ENCODE assay signal across 8 cellular contexts in the genomic region with DNA sequence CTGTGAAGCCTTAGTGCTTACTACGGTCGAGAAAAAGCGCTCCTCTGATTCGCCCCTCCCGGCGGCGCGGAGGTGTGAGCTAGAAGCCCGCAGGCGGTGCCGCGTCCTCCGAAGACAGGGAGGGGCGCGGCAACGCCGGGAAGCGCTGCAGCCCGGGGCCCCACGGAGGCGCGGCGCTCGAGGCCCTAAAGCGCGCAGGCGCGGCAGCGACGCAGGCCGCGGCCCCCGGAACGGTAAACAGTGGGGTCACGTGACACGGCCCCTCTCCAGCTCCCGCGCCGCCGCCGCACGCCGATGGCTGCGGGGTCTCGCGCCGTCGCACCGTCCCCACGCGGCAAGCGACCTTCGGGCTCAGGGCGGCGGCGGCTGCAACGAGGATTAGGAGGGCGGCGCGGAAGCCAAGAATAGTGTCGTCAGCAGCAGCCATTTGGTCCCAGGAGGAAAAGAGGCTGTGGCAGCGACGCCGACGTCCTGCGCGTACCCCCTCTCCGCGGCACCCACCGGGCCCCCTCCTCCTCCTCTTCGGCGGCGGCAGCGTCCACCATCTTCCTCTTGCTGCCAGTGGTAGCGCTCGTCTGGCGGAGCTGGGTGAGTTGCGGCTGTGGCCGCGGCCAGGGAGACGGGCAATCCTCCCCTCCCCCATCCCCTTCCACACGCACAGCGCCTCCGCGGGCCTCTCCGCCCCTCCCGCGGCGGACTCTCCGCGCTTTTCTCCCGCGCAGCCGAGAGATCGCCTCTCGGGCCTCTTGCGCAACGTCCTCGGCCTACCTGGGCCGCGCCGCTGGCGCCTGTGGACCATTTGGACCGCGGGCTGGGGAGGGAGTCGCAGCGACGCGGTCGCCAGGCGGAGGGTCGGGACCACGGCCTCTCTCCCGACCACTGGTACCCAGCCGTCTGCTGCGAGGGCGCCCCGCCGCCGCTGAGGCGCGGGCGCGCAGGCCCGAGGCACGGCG. TPM values are rescaled to one million over a fixed set of nuclear protein-coding genes. Genes with fewer than 3 reads are reported as not detected.
DNase-seq lines count a peak whose midpoint lies in the region; ATAC-seq, FAIRE-seq and TF ChIP-seq lines count a peak whose summit lies in the region.

A gene with protein sequence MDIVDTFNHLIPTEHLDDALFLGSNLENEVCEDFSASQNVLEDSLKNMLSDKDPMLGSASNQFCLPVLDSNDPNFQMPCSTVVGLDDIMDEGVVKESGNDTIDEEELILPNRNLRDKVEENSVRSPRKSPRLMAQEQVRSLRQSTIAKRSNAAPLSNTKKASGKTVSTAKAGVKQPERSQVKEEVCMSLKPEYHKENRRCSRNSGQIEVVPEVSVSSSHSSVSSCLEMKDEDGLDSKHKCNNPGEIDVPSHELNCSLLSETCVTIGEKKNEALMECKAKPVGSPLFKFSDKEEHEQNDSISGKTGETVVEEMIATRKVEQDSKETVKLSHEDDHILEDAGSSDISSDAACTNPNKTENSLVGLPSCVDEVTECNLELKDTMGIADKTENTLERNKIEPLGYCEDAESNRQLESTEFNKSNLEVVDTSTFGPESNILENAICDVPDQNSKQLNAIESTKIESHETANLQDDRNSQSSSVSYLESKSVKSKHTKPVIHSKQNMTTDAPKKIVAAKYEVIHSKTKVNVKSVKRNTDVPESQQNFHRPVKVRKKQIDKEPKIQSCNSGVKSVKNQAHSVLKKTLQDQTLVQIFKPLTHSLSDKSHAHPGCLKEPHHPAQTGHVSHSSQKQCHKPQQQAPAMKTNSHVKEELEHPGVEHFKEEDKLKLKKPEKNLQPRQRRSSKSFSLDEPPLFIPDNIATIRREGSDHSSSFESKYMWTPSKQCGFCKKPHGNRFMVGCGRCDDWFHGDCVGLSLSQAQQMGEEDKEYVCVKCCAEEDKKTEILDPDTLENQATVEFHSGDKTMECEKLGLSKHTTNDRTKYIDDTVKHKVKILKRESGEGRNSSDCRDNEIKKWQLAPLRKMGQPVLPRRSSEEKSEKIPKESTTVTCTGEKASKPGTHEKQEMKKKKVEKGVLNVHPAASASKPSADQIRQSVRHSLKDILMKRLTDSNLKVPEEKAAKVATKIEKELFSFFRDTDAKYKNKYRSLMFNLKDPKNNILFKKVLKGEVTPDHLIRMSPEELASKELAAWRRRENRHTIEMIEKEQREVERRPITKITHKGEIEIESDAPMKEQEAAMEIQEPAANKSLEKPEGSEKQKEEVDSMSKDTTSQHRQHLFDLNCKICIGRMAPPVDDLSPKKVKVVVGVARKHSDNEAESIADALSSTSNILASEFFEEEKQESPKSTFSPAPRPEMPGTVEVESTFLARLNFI (N-terminal part only) (plus strand): TSS at position 240 of the 953 bp plus-strand sequence. CDS start 10,750 bp downstream, outside the sequence.

- H3K4me1 ChIP-seq in pancreas (peaks cover 0 to 29% (median 15%) of the 10 kb centered on the region in 3 donors), tibial artery (peaks cover 0 to 48% (median 15%) of the 10 kb centered on the region in 4 donors)

- H3K4me3 ChIP-seq in GM12875 (ENCODE audit: low read depth, low read length) = peak within 1 kb of the TSS; percentile 55
- H3K4me3 ChIP-seq in pancreas = peak within 1 kb of the TSS; percentile 73 to 84 (median 80)
- H3K4me3 ChIP-seq in tibial artery = peak within 1 kb of the TSS; percentile 75 to 87

- H3K27me3 ChIP-seq in pancreas = no peaks in the 10 kb centered on the region
- no peaks in the 10 kb centered on the region for H3K27me3 ChIP-seq in tibial artery

- FAIRE-seq in pancreas (lab: Jason Lieb, UNC) = no peak

- 0% methylated on average over 102 to 127 of the region's 127 CpGs for WGBS in pancreas, 2 donors

- H3K27ac ChIP-seq in pancreas (peak within 1 kb of the TSS; percentile 88 to 98 (median 94)), tibial artery (peak within 1 kb of the TSS; percentile 92 to 97)

- TF ChIP-seq CTCF in GM12875 (IDR thresholded peaks at IDR 0.05; ENCODE audit: borderline replicate concordance, insufficient read depth, low read depth, low read length) = no peak
- no peak for TF ChIP-seq CTCF in pancreas (IDR thresholded peaks at IDR 0.05)
- peak in 1 of 2 experiments; percentile 5 for TF ChIP-seq CTCF in tibial artery (IDR thresholded peaks at IDR 0.05)

- peak; percentile 90 for ATAC-seq in HG02763 (IDR thresholded peaks at IDR 0.05; ENCODE audit: unreplicated experiment)
- ATAC-seq in Right ventricle myocardium inferior = peak; percentile 98
- peak; percentile 88 to 95 (median 92) for ATAC-seq in pancreas

- H3K9me3 ChIP-seq in pancreas = no peaks in the 10 kb centered on the region
- H3K9me3 ChIP-seq in tibial artery = no peaks in the 10 kb centered on the region

- intact Hi-C loops in Right ventricle myocardium inferior (cut with DNase I) (loop anchor here (2.0 to 5.0 kb wide), 3 partner anchors 37 to 63 kb away; partner anchors contain the start of genes LOC128125822 and PTP4A1), pancreas (cut with DNase I) (no loop called here), tibial artery (cut with DNase I; ENCODE audit: low total_unique reads) (loop anchor here (5.0 kb wide), 1 partner anchor 64 kb away; the partner anchor contains the start of genes LOC128125822 and PTP4A1)

- peak; percentile 48 for DNase-seq in NCI-H1417 treated with DMSO at 0.1 percent for 48 hours (lab: John Stamatoyannopoulos, UW)
- peak; percentile 75 to 91 for DNase-seq in SW 1271 (lab: John Stamatoyannopoulos, UW)
- DNase-seq in activated naive CD8-positive, alpha-beta T cell treated with anti-CD3 and anti-CD28 coated beads, Interleukin-2, amount 50 U/mL, for 16 hours (ENCODE audit: low read depth, low spot score) = peak; percentile 73
- DNase-seq in Right ventricle myocardium inferior (ENCODE audit: missing footprints) = peak; percentile 95
- peak; percentile 90 to 96 (median 92) for DNase-seq in pancreas
- DNase-seq in tibial artery = peak; percentile 83 to 93

- H3K36me3 ChIP-seq in pancreas (no peaks in the 10 kb centered on the region), tibial artery (no peaks in the 10 kb centered on the region)

RNA-seq across cellular contexts. Expression of the gene that starts here (rescaled TPM):
- total RNA-seq in Right ventricle myocardium inferior = 33.4 TPM
- total RNA-seq in pancreas = 10 to 100 TPM; 26.9 to 42.9 (median 31.7) TPM
- polyA plus RNA-seq in pancreas = 1 to 10 TPM; 5.4 to 9.6 TPM

Comparison
In these comparisons a context has a peak if more than half of its experiments do, and no peak if none do; other contexts are left out.
1. Peak in every context shown above with its lines: DNase-seq, ATAC-seq, H3K4me3 ChIP-seq and H3K27ac ChIP-seq.
2. intact Hi-C loops: an anchor here in Right ventricle myocardium inferior (2.0 to 5.0 kb wide) and tibial artery (5.0 kb wide); none called in pancreas.